ENCODE assay signal across 10 cellular contexts in the genomic region with DNA sequence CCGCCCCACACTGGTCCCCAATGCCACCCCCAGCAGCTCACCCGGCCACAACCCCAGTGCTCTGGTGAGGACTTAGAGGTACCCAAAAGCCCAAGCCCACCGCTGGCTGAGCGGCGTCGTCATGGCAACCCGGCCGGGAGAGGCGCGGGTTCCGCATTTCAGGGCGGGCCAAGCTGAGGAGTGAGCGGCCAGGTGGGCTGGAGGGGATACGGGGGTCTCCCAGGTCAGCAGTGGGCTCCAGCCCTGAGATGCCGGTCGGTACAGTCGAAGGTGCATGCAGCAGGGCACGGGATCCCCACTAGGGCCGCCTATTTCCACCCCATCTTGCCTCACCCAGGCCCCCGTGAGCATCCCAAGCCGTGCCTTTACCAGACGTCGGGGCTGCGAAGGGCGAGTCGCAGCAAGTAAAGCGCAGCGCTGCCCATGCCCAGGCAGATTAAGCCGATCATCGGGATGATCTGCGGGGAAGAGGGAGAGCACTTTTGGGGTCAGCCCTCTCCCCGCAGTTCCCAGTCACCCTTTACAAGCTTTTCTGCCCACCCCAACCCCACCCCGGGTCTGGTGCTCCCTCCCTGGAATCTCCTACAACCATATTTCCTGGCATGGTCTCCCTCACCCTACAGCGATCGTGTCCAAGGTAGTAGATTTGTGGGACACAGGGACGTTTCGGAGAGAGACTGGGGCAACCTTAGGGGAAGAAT. TPM values are rescaled to one million over a fixed set of nuclear protein-coding genes. Genes with fewer than 3 reads are reported as not detected.
DNase-seq lines count a peak whose midpoint lies in the region; ATAC-seq and TF ChIP-seq lines count a peak whose summit lies in the region.
"Had no signal": no experiment of that assay in that cellular context is flagged by ENCODE, and none has a peak within 500 bp of the region (broad histone marks: within the 10 kb centered on the region; RNA-seq: fewer than 3 reads in every experiment).

No MANE protein-coding gene starts in this region.

- H3K4me1 ChIP-seq in foreskin keratinocyte, result peaks cover 26% of the 10 kb centered on the region

- DNase-seq in GM20000 (ENCODE audit: low spot score) (peak; percentile 15), foreskin keratinocyte (peak in 1 of 2 donors; percentile 51), skeletal muscle cell (ENCODE audit: low read depth) (no peak), C1 segment of cervical spinal cord (lab: John Stamatoyannopoulos, UW) (no peak)
- no peak for DNase-seq in activated T-helper 1 cell treated with anti-CD3 and anti-CD28 coated beads, Interleukin-12 subunit alpha, Interleukin-12 subunit beta, Interleukin-2, Interleukin-4 antibody, amounts not matched to agents 30 ng/mL and 10 ng/mL and 1 ng/mL, durations not matched to agents 14 hours and 24 hours and 36 hours (ENCODE audit: low spot score)
- DNase-seq: NCI-H2081, substantia nigra had no signal

- peaks cover 32% of the 10 kb centered on the region for H3K27me3 Mint-ChIP-seq in activated T-helper 1 cell treated with anti-CD3 and anti-CD28 coated beads, Interleukin-12 subunit alpha, Interleukin-12 subunit beta, Interleukin-2, Interleukin-4 antibody, amounts not matched to agents 30 ng/mL and 10 ng/mL and 1 ng/mL, durations not matched to agents 14 hours and 24 hours and 36 hours (ENCODE audit: insufficient read depth)

- H3K27ac ChIP-seq in foreskin keratinocyte, result no peak overlapping the region

- H3K27me3 ChIP-seq in foreskin keratinocyte, result peaks cover 37% of the 10 kb centered on the region

- peak overlapping the region; percentile 41 for H3K4me3 ChIP-seq in skeletal muscle cell (ENCODE audit: low read depth, low read length)

- no peak for TF ChIP-seq CTCF in GM20000 (IDR thresholded peaks at IDR 0.05; ENCODE audit: extremely low read depth, missing control alignments)
- no peak for TF ChIP-seq CTCF in foreskin keratinocyte (conservative IDR thresholded peaks at IDR 0.05)

- intact Hi-C loops in activated T-helper 1 cell treated with anti-CD3 and anti-CD28 coated beads, Interleukin-12 subunit alpha, Interleukin-12 subunit beta, Interleukin-2, Interleukin-4 antibody, amounts not matched to agents 30 ng/mL and 10 ng/mL and 1 ng/mL, durations not matched to agents 14 hours and 24 hours and 36 hours (cut with micrococcal nuclease), result no loop called here

- ATAC-seq in foreskin keratinocyte, result peak; percentile 8
- ATAC-seq in HG02678 (IDR thresholded peaks at IDR 0.05; ENCODE audit: unreplicated experiment), result no peak

- H3K27ac Mint-ChIP-seq in activated T-helper 1 cell treated with anti-CD3 and anti-CD28 coated beads, Interleukin-12 subunit alpha, Interleukin-12 subunit beta, Interleukin-2, Interleukin-4 antibody, amounts not matched to agents 30 ng/mL and 10 ng/mL and 1 ng/mL, durations not matched to agents 14 hours and 24 hours and 36 hours, result no peak overlapping the region

- no peaks in the 10 kb centered on the region for H3K9me3 Mint-ChIP-seq in activated T-helper 1 cell treated with anti-CD3 and anti-CD28 coated beads, Interleukin-12 subunit alpha, Interleukin-12 subunit beta, Interleukin-2, Interleukin-4 antibody, amounts not matched to agents 30 ng/mL and 10 ng/mL and 1 ng/mL, durations not matched to agents 14 hours and 24 hours and 36 hours

- H3K4me1 Mint-ChIP-seq in activated T-helper 1 cell treated with anti-CD3 and anti-CD28 coated beads, Interleukin-12 subunit alpha, Interleukin-12 subunit beta, Interleukin-2, Interleukin-4 antibody, amounts not matched to agents 30 ng/mL and 10 ng/mL and 1 ng/mL, durations not matched to agents 14 hours and 24 hours and 36 hours (ENCODE audit: low read depth), result peaks cover 58% of the 10 kb centered on the region

- peaks cover 33% of the 10 kb centered on the region for H3K36me3 Mint-ChIP-seq in activated T-helper 1 cell treated with anti-CD3 and anti-CD28 coated beads, Interleukin-12 subunit alpha, Interleukin-12 subunit beta, Interleukin-2, Interleukin-4 antibody, amounts not matched to agents 30 ng/mL and 10 ng/mL and 1 ng/mL, durations not matched to agents 14 hours and 24 hours and 36 hours (ENCODE audit: low read depth)

- no peak overlapping the region for H3K4me3 Mint-ChIP-seq in activated T-helper 1 cell treated with anti-CD3 and anti-CD28 coated beads, Interleukin-12 subunit alpha, Interleukin-12 subunit beta, Interleukin-2, Interleukin-4 antibody, amounts not matched to agents 30 ng/mL and 10 ng/mL and 1 ng/mL, durations not matched to agents 14 hours and 24 hours and 36 hours

TF ChIP-seq in PFSK-1, 5 proteins besides CTCF, POLR2A, EP300 and RAD21:
- TF ChIP-seq, protein P1, sequence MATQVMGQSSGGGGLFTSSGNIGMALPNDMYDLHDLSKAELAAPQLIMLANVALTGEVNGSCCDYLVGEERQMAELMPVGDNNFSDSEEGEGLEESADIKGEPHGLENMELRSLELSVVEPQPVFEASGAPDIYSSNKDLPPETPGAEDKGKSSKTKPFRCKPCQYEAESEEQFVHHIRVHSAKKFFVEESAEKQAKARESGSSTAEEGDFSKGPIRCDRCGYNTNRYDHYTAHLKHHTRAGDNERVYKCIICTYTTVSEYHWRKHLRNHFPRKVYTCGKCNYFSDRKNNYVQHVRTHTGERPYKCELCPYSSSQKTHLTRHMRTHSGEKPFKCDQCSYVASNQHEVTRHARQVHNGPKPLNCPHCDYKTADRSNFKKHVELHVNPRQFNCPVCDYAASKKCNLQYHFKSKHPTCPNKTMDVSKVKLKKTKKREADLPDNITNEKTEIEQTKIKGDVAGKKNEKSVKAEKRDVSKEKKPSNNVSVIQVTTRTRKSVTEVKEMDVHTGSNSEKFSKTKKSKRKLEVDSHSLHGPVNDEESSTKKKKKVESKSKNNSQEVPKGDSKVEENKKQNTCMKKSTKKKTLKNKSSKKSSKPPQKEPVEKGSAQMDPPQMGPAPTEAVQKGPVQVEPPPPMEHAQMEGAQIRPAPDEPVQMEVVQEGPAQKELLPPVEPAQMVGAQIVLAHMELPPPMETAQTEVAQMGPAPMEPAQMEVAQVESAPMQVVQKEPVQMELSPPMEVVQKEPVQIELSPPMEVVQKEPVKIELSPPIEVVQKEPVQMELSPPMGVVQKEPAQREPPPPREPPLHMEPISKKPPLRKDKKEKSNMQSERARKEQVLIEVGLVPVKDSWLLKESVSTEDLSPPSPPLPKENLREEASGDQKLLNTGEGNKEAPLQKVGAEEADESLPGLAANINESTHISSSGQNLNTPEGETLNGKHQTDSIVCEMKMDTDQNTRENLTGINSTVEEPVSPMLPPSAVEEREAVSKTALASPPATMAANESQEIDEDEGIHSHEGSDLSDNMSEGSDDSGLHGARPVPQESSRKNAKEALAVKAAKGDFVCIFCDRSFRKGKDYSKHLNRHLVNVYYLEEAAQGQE (IDR thresholded peaks at IDR 0.05; ENCODE audit: insufficient read depth in 1 of 2, low read depth in 2 of 2, low read length in 2 of 2), result no peak
- TF ChIP-seq POLR2AphosphoS5 (IDR thresholded peaks at IDR 0.05; ENCODE audit: low read depth, low read length), result peak; percentile 61
TF ChIP-seq in PFSK-1: peak in this region for 1.

RNA-seq across cellular contexts. Expression of gene SHMT2, which starts 6.9 kb away (rescaled TPM):
- polyA plus RNA-seq in PFSK-1 (2012; ENCODE audit: insufficient read length, low read depth), result 1,038 TPM
- total RNA-seq in foreskin keratinocyte, result 200 and 237 TPM in 2 replicates
- polyA plus RNA-seq in foreskin keratinocyte, result 188 and 221 TPM in 2 replicates
- 276 and 280 TPM in 2 replicates for total RNA-seq in activated T-helper 1 cell treated with anti-CD3 and anti-CD28 coated beads, Interleukin-12 subunit alpha, Interleukin-12 subunit beta, Interleukin-2, Interleukin-4 antibody, amounts not matched to agents 30 ng/mL and 10 ng/mL and 1 ng/mL, durations not matched to agents 14 hours and 24 hours and 36 hours

RNA-seq across cellular contexts. Expression of gene STAC3, which starts 14.6 kb away (rescaled TPM):
- polyA plus RNA-seq in PFSK-1 (2012; ENCODE audit: insufficient read length, low read depth), result 1.5 TPM
- 0.46 and 0.48 TPM in 2 replicates for total RNA-seq in foreskin keratinocyte
- polyA plus RNA-seq in foreskin keratinocyte, result 0.71 and 0.85 TPM in 2 replicates
- total RNA-seq in activated T-helper 1 cell treated with anti-CD3 and anti-CD28 coated beads, Interleukin-12 subunit alpha, Interleukin-12 subunit beta, Interleukin-2, Interleukin-4 antibody, amounts not matched to agents 30 ng/mL and 10 ng/mL and 1 ng/mL, durations not matched to agents 14 hours and 24 hours and 36 hours, result 3.1 and 4.2 TPM in 2 replicates
- total RNA-seq: SK-MEL-5 had no signal

RNA-seq across cellular contexts. Expression of gene NXPH4, which starts 19.8 kb away (rescaled TPM):
- 95.5 TPM for polyA plus RNA-seq in PFSK-1 (2012; ENCODE audit: insufficient read length, low read depth)
- total RNA-seq in foreskin keratinocyte, result 1.2 and 1.3 TPM in 2 replicates
- 2.9 and 3.3 TPM in 2 replicates for polyA plus RNA-seq in foreskin keratinocyte
- 0.36 and 0.49 TPM in 2 replicates for total RNA-seq in activated T-helper 1 cell treated with anti-CD3 and anti-CD28 coated beads, Interleukin-12 subunit alpha, Interleukin-12 subunit beta, Interleukin-2, Interleukin-4 antibody, amounts not matched to agents 30 ng/mL and 10 ng/mL and 1 ng/mL, durations not matched to agents 14 hours and 24 hours and 36 hours
